ENCODE assay signal across 12 cellular contexts in genomic region chr22:18998998-18999397, GRCh38.
DNase-seq lines count a peak whose midpoint lies in the region; ATAC-seq and TF ChIP-seq lines count a peak whose summit lies in the region.
"Had no signal": no experiment of that assay in that cellular context is flagged by ENCODE, and none has a peak within 500 bp of the region (broad histone marks: within the 10 kb centered on the region; RNA-seq: fewer than 3 reads in every experiment).

No MANE protein-coding gene starts in this region.

- DNase-seq in activated CD4-positive, alpha-beta T cell treated with anti-CD3 and anti-CD28 coated beads, Interleukin-2, amount 50 U/mL, for 48 hours: peak; percentile 25 to 31
- DNase-seq in activated CD4-positive, alpha-beta T cell treated with anti-CD3 and anti-CD28 coated beads, Interleukin-2, amount 10 ng/mL, durations not matched to agents 7 days and 5 days: no peak
- DNase-seq in HCT116 (ENCODE audit: low read depth, low spot score) (no peak), endodermal cell (peak; percentile 90), osteocyte (ENCODE audit: extremely low spot score, unreplicated experiment) (peak; percentile 70), thyroid gland (no peak), GDM1 (lab: John Stamatoyannopoulos, UW) (no peak)
- no peak for DNase-seq in activated effector memory CD4-positive, alpha-beta T cell treated with Interleukin-2 at 50 U/mL for 16 hours
- DNase-seq: hypothalamus, NCI-H446, SHP77 had no signal

- H3K9me3 ChIP-seq in HCT116 (ENCODE audit: control insufficient read depth in 1 of 2, insufficient read depth in 1 of 2, low read depth in 1 of 2, low read length in 2 of 2) (no peaks in the 10 kb centered on the region), endodermal cell (ENCODE audit: control insufficient read depth, low read length) (no peaks in the 10 kb centered on the region), thyroid gland (no peaks in the 10 kb centered on the region)

- 48 to 84% methylated on average over 3 to 12 of the region's 12 CpGs for WGBS in endodermal cell (ENCODE audit: insufficient coverage in 1 of 2, insufficient read length in 1 of 2), 2 experiments
- 38 to 41% methylated on average over 12 of the region's 12 CpGs for WGBS in thyroid gland, 2 donors

- POLR2A ChIA-PET in activated CD4-positive, alpha-beta T cell treated with anti-CD3 and anti-CD28 coated beads, Interleukin-2, amount 10 ng/mL, durations not matched to agents 7 days and 5 days (lab: Charles Lee): no interaction called here
- POLR2A ChIA-PET in HCT116 (lab: Charles Lee): no interaction called here

- RAD21 ChIA-PET in HCT116 (lab: Charles Lee; ENCODE audit: low non-redundant PET in 1 of 2, low total read pairs in 2 of 2, uncharacterized antibody in 2 of 2, unreplicated experiment in 2 of 2): no interaction called here

- no peak for TF ChIP-seq RAD21 in HCT116 (IDR thresholded peaks at IDR 0.05; ENCODE audit: low read depth)

- TF ChIP-seq POLR2A in HCT116 (IDR thresholded peaks at IDR 0.05; ENCODE audit: borderline replicate concordance, extremely low read depth, insufficient read depth, insufficient read length): no peak
- no peak for TF ChIP-seq POLR2A in thyroid gland (IDR thresholded peaks at IDR 0.05)

- no peaks in the 10 kb centered on the region for H3K36me3 Mint-ChIP-seq in activated CD4-positive, alpha-beta T cell treated with anti-CD3 and anti-CD28 coated beads, Interleukin-2, amount 10 ng/mL, durations not matched to agents 7 days and 5 days (ENCODE audit: low read depth)
- H3K36me3 Mint-ChIP-seq in endodermal cell (ENCODE audit: low read depth) (no peaks in the 10 kb centered on the region), osteocyte (ENCODE audit: unreplicated experiment) (no peaks in the 10 kb centered on the region)
- H3K36me3 Mint-ChIP-seq: stimulated activated memory B cell treated with anti-CD40 and anti-IgM and Interleukin-4, amounts not matched to agents 10 μg/mL and 1 μg/mL and 100 μg/mL, for 72 hours had no signal

- H3K4me3 Mint-ChIP-seq in activated CD4-positive, alpha-beta T cell treated with anti-CD3 and anti-CD28 coated beads, Interleukin-2, amount 10 ng/mL, durations not matched to agents 7 days and 5 days: no peak overlapping the region
- H3K4me3 Mint-ChIP-seq in endodermal cell (no peak overlapping the region), osteocyte (ENCODE audit: unreplicated experiment) (no peak overlapping the region)
- H3K4me3 Mint-ChIP-seq: stimulated activated memory B cell treated with anti-CD40 and anti-IgM and Interleukin-4, amounts not matched to agents 10 μg/mL and 1 μg/mL and 100 μg/mL, for 72 hours had no signal

- no peak overlapping the region for H3K27ac Mint-ChIP-seq in activated CD4-positive, alpha-beta T cell treated with anti-CD3 and anti-CD28 coated beads, Interleukin-2, amount 10 ng/mL, durations not matched to agents 7 days and 5 days
- no peak overlapping the region for H3K27ac Mint-ChIP-seq in endodermal cell
- H3K27ac Mint-ChIP-seq in osteocyte (ENCODE audit: unreplicated experiment): no peak overlapping the region
- H3K27ac Mint-ChIP-seq: stimulated activated memory B cell treated with anti-CD40 and anti-IgM and Interleukin-4, amounts not matched to agents 10 μg/mL and 1 μg/mL and 100 μg/mL, for 72 hours had no signal

- intact Hi-C loops in HCT116 (cut with micrococcal nuclease) (no loop called here), thyroid gland (cut with DNase I) (no loop called here)

- no peaks in the 10 kb centered on the region for H3K79me2 ChIP-seq in HCT116 (ENCODE audit: insufficient read depth, low read length)

- no peaks in the 10 kb centered on the region for H4K20me1 ChIP-seq in HCT116 (ENCODE audit: insufficient read depth)

- H3K9ac ChIP-seq in HCT116 (ENCODE audit: low read length): no peak overlapping the region
- H3K9ac ChIP-seq in endodermal cell (ENCODE audit: extremely low read depth, low read length, poor library complexity, severe bottlenecking): no peak overlapping the region

- no peaks in the 10 kb centered on the region for H3K9me3 Mint-ChIP-seq in activated CD4-positive, alpha-beta T cell treated with anti-CD3 and anti-CD28 coated beads, Interleukin-2, amount 10 ng/mL, durations not matched to agents 7 days and 5 days
- H3K9me3 Mint-ChIP-seq in endodermal cell (no peaks in the 10 kb centered on the region), osteocyte (ENCODE audit: unreplicated experiment) (no peaks in the 10 kb centered on the region)
- H3K9me3 Mint-ChIP-seq: stimulated activated memory B cell treated with anti-CD40 and anti-IgM and Interleukin-4, amounts not matched to agents 10 μg/mL and 1 μg/mL and 100 μg/mL, for 72 hours had no signal

- no TSS peak for BruUV-seq in HCT116 (replicated peaks; lab: Mats Ljungman, UMichigan)

- H3K36me3 ChIP-seq in HCT116 (ENCODE audit: control insufficient read depth in 1 of 2, insufficient read depth in 2 of 2, low read length in 2 of 2): no peaks in the 10 kb centered on the region
- H3K36me3 ChIP-seq in endodermal cell (ENCODE audit: control insufficient read depth, insufficient read depth, low read length): no peaks in the 10 kb centered on the region
- H3K36me3 ChIP-seq in thyroid gland: no peaks in the 10 kb centered on the region

- H3K4me1 ChIP-seq in HCT116 (ENCODE audit: control insufficient read depth in 1 of 2, insufficient read depth in 2 of 2, low read length in 2 of 2): peaks cover 0 to 9% of the 10 kb centered on the region in 2 experiments; a peak in 2 of 4 replicates
- H3K4me1 ChIP-seq in endodermal cell (ENCODE audit: control insufficient read depth, insufficient read depth, low read length): peaks cover 19% of the 10 kb centered on the region
- H3K4me1 ChIP-seq in thyroid gland: peaks cover 0 to 13% of the 10 kb centered on the region in 2 donors

- H3K27ac ChIP-seq in HCT116 (ENCODE audit: low read depth, low read length): no peak overlapping the region
- H3K27ac ChIP-seq in endodermal cell (ENCODE audit: low read depth, low read length): no peak overlapping the region
- H3K27ac ChIP-seq in thyroid gland: no peak overlapping the region

- H3K4me3 ChIP-seq in HCT116 (replicated peaks in 1 of 2; ENCODE audit: low read depth in 1 of 2, low read length in 2 of 2) (no peak overlapping the region), endodermal cell (ENCODE audit: low read length) (no peak overlapping the region), thyroid gland (replicated peaks in 1 of 3) (no peak overlapping the region)

- H3K27me3 Mint-ChIP-seq in activated CD4-positive, alpha-beta T cell treated with anti-CD3 and anti-CD28 coated beads, Interleukin-2, amount 10 ng/mL, durations not matched to agents 7 days and 5 days: peaks cover 4% of the 10 kb centered on the region
- H3K27me3 Mint-ChIP-seq in endodermal cell (ENCODE audit: insufficient read depth): peaks cover 96% of the 10 kb centered on the region
- H3K27me3 Mint-ChIP-seq in osteocyte (ENCODE audit: unreplicated experiment): peaks cover 58% of the 10 kb centered on the region

- no peak overlapping the region for H3K4me2 ChIP-seq in HCT116 (ENCODE audit: low read length)

- H2AFZ ChIP-seq in HCT116 (ENCODE audit: low read depth, low read length, poor library complexity, severe bottlenecking): no peak overlapping the region

- H3K27me3 ChIP-seq in HCT116 (ENCODE audit: insufficient read depth, low read length) (peaks cover 9% of the 10 kb centered on the region; the same call in 1 of the 2 replicates), endodermal cell (ENCODE audit: control insufficient read depth, insufficient read depth, low read length, poor library complexity, severe bottlenecking) (peaks cover 70% of the 10 kb centered on the region), thyroid gland (no peaks in the 10 kb centered on the region)

- CTCF ChIA-PET in activated CD4-positive, alpha-beta T cell treated with anti-CD3 and anti-CD28 coated beads, Interleukin-2, amount 10 ng/mL, durations not matched to agents 7 days and 5 days (lab: Charles Lee): interaction anchor here (0.6 kb wide), 1 partner anchor 18 kb away, joined by 3 read pairs; no protein-coding TSS in a partner anchor
- CTCF ChIA-PET in HCT116 (lab: Charles Lee): interaction anchor here (1.6 kb wide), 1 partner anchor 10 kb away, joined by 4 read pairs; no protein-coding TSS in a partner anchor

- TF ChIP-seq CTCF in HCT116 (IDR thresholded peaks at IDR 0.05 in 2 of 3, conservative IDR thresholded peaks at IDR 0.05 in 1 of 3; ENCODE audit: borderline replicate concordance in 1 of 3, insufficient read depth in 1 of 3, low read depth in 2 of 3, low read length in 2 of 3) (peak in 2 of 3 experiments; percentile 39 to 61; a peak in 3 of 6 replicates), endodermal cell (conservative IDR thresholded peaks at IDR 0.05) (peak; percentile 96), osteocyte (IDR thresholded peaks at IDR 0.05) (peak; percentile 27), thyroid gland (IDR thresholded peaks at IDR 0.05) (no peak)

- H3K9me2 ChIP-seq in HCT116 (ENCODE audit: insufficient read depth): no peaks in the 10 kb centered on the region

- no peaks in the 10 kb centered on the region for H3K4me1 Mint-ChIP-seq in activated CD4-positive, alpha-beta T cell treated with anti-CD3 and anti-CD28 coated beads, Interleukin-2, amount 10 ng/mL, durations not matched to agents 7 days and 5 days
- peaks cover 24% of the 10 kb centered on the region for H3K4me1 Mint-ChIP-seq in endodermal cell
- H3K4me1 Mint-ChIP-seq in osteocyte (ENCODE audit: unreplicated experiment): no peaks in the 10 kb centered on the region
- H3K4me1 Mint-ChIP-seq: stimulated activated memory B cell treated with anti-CD40 and anti-IgM and Interleukin-4, amounts not matched to agents 10 μg/mL and 1 μg/mL and 100 μg/mL, for 72 hours had no signal

- no peak for ATAC-seq in HCT116
- ATAC-seq: stimulated activated memory B cell treated with anti-CD40 and anti-IgM and Interleukin-4, amounts not matched to agents 10 μg/mL and 1 μg/mL and 100 μg/mL, for 72 hours had no signal

Comparison
In these comparisons a context has a peak if more than half of its experiments do, and no peak if none do; other contexts are left out.
1. DNase-seq: peak in activated CD4-positive, alpha-beta T cell treated with anti-CD3 and anti-CD28 coated beads, Interleukin-2, amount 50 U/mL, for 48 hours (2 of 2), endodermal cell (single experiment) and osteocyte (single experiment); none in activated CD4-positive, alpha-beta T cell treated with anti-CD3 and anti-CD28 coated beads, Interleukin-2, amount 10 ng/mL, durations not matched to agents 7 days and 5 days (single experiment), HCT116 (single experiment), activated effector memory CD4-positive, alpha-beta T cell treated with Interleukin-2 at 50 U/mL for 16 hours (single experiment), thyroid gland (0 of 2) and GDM1 (single experiment).
2. CTCF ChIP-seq: peak in HCT116 (2 of 3), endodermal cell (single experiment) and osteocyte (single experiment); none in thyroid gland (0 of 6).